ENCODE assay signal across 8 cellular contexts in genomic region chr16:48536600-48537200, GRCh38.
A peak's percentile ranks its signal among the peaks of the same experiment; 100 is the strongest.
DNase-seq lines count a peak whose midpoint lies in the region; ATAC-seq and TF ChIP-seq lines count a peak whose summit lies in the region.

No MANE protein-coding gene starts in this region.

- TF ChIP-seq EP300 in tibial nerve (IDR thresholded peaks at IDR 0.05) = peak in 1 of 2 donors; percentile 1

- no peak for DNase-seq in DND-41
- DNase-seq in T-helper 17 cell = no peak
- DNase-seq in iPS-NIHi7 (ENCODE audit: extremely low spot score) = peak; percentile 6
- no peak for DNase-seq in tibial nerve (ENCODE audit: low spot score in 2 of 2)
- DNase-seq in stimulated activated CD4-positive, alpha-beta T cell treated with anti-CD3 and anti-CD28 coated beads, Interleukin-2, amount 100 ng/mL, for 48 hours = no peak
- no peak for DNase-seq in NAMALWA (ENCODE audit: low spot score)
- no peak for DNase-seq in activated CD4-positive, alpha-beta T cell treated with anti-CD3 and anti-CD28 coated beads, Interleukin-2, amount 50 U/mL, for 4 hours

- H3K4me3 ChIP-seq in DND-41 (ENCODE audit: low read depth in 1 of 2, low read length in 2 of 2) (no peak overlapping the region), tibial nerve (no peak overlapping the region)

- H3K4me3 Mint-ChIP-seq in T-helper 17 cell = peak overlapping the region; percentile 55

- peaks cover 10% of the 10 kb centered on the region for H3K36me3 ChIP-seq in DND-41 (ENCODE audit: insufficient read depth, low read length)
- H3K36me3 ChIP-seq in tibial nerve = peaks cover 0 to 18% (median 0%) of the 10 kb centered on the region in 3 donors

- no peaks in the 10 kb centered on the region for H3K36me3 Mint-ChIP-seq in T-helper 17 cell (ENCODE audit: low read depth)

- WGBS in tibial nerve, 2 donors = 31 to 57% methylated on average over 4 to 7 of the region's 7 CpGs

- H3K9me3 ChIP-seq in DND-41 (ENCODE audit: insufficient read depth, low read length, severe bottlenecking) (no peaks in the 10 kb centered on the region), T-helper 17 cell (ENCODE audit: control insufficient read depth, low read length, poor library complexity, severe bottlenecking) (no peaks in the 10 kb centered on the region), tibial nerve (no peaks in the 10 kb centered on the region)

- peaks cover 39% of the 10 kb centered on the region for H4K20me1 ChIP-seq in DND-41 (ENCODE audit: insufficient read depth, low read length)

- no peak overlapping the region for H3K4me2 ChIP-seq in DND-41 (ENCODE audit: insufficient read depth, low read length)

- TF ChIP-seq CTCF in DND-41 (IDR thresholded peaks at IDR 0.05; ENCODE audit: borderline replicate concordance, extremely low read depth, low read length, poor library complexity, severe bottlenecking) (no peak), tibial nerve (IDR thresholded peaks at IDR 0.05) (no peak)

- H3K4me1 Mint-ChIP-seq in T-helper 17 cell = peaks cover 19% of the 10 kb centered on the region

- peaks cover 28% of the 10 kb centered on the region for H3K4me1 ChIP-seq in DND-41 (ENCODE audit: insufficient read depth, low read length)
- H3K4me1 ChIP-seq in tibial nerve = peaks cover 3 to 93% (median 35%) of the 10 kb centered on the region in 4 donors

- H3K9ac ChIP-seq in DND-41 (ENCODE audit: low read depth, low read length) = no peak overlapping the region

- no peaks in the 10 kb centered on the region for H3K79me2 ChIP-seq in DND-41 (ENCODE audit: insufficient read depth, low read length)

- H3K27me3 Mint-ChIP-seq in T-helper 17 cell = no peaks in the 10 kb centered on the region

- no peak overlapping the region for H2AFZ ChIP-seq in DND-41 (ENCODE audit: low read depth, low read length)

- ATAC-seq in DND-41 (ENCODE audit: insufficient read depth, low read depth) (peak; percentile 20), GM21529 (IDR thresholded peaks at IDR 0.05; ENCODE audit: unreplicated experiment) (peak; percentile 16), T-helper 17 cell (no peak)

- TF ChIP-seq POLR2A in tibial nerve (IDR thresholded peaks at IDR 0.05) = no peak

- no peaks in the 10 kb centered on the region for H3K27me3 ChIP-seq in DND-41 (ENCODE audit: insufficient read depth, low read length, poor library complexity)
- no peaks in the 10 kb centered on the region for H3K27me3 ChIP-seq in tibial nerve

- peak overlapping the region; percentile 74 for H3K27ac Mint-ChIP-seq in T-helper 17 cell

- peak overlapping the region; percentile 52; the same call in 1 of the 2 replicates for H3K27ac ChIP-seq in DND-41 (ENCODE audit: low read length)
- peak overlapping the region; percentile 63 to 85 (median 78) for H3K27ac ChIP-seq in tibial nerve
